10 cellular contexts compared by ENCODE assay signal in genomic region chr7:37683263-37684120, GRCh38. TPM values are rescaled to one million over a fixed set of nuclear protein-coding genes. Genes with fewer than 3 reads are reported as not detected.
DNase-seq lines count a peak whose midpoint lies in the region; ATAC-seq, FAIRE-seq and TF ChIP-seq lines count a peak whose summit lies in the region.
"Had no signal": no experiment of that assay in that cellular context is flagged by ENCODE, and none has a peak within 500 bp of the region (broad histone marks: within the 10 kb centered on the region; RNA-seq: fewer than 3 reads in every experiment).

Gene GPR141 (plus strand): TSS chr7:37683766. CDS start chr7:37740394, 56,628 bp downstream.

- H3K4me3 Mint-ChIP-seq in endothelial cell (ENCODE audit: unreplicated experiment) = no peak within 1 kb of the TSS

- DNase-seq in GM12892 (ENCODE audit: insufficient read length) = peak; percentile 6
- peak; percentile 70 for DNase-seq in HT1080 (ENCODE audit: low read depth)
- no peak for DNase-seq in endothelial cell (ENCODE audit: low spot score)
- DNase-seq in NCI-H146 treated with DMSO at 0.1 percent for 48 hours (lab: John Stamatoyannopoulos, UW; ENCODE audit: unreplicated experiment) = no peak
- DNase-seq in NCI-H2081 treated with DMSO at 0.1 percent for 48 hours (lab: John Stamatoyannopoulos, UW) = no peak
- no peak for DNase-seq in HuH-7.5 (ENCODE audit: low spot score)
- DNase-seq in stimulated activated naive CD8-positive, alpha-beta T cell treated with anti-CD3 and anti-CD28 coated beads, Interleukin-15, Interleukin-2, amounts not matched to agents 100 U/mL and 50 U/mL, for 24 hours = no peak

- TF ChIP-seq CTCF in endothelial cell (IDR thresholded peaks at IDR 0.05; ENCODE audit: unreplicated experiment) = no peak

- no peak for TF ChIP-seq POLR2A in GM12892 (IDR thresholded peaks at IDR 0.05; ENCODE audit: low read depth, low read length)

- no peaks in the 10 kb centered on the region for H3K9me3 Mint-ChIP-seq in endothelial cell (ENCODE audit: unreplicated experiment)

- H3K27me3 Mint-ChIP-seq in endothelial cell (ENCODE audit: unreplicated experiment) = no peaks in the 10 kb centered on the region

- peaks cover 17% of the 10 kb centered on the region for H3K4me1 Mint-ChIP-seq in endothelial cell (ENCODE audit: unreplicated experiment)

- peak; percentile 86 for FAIRE-seq in GM12892 (lab: Jason Lieb, UNC)

- peak; percentile 92 for ATAC-seq in GM21526 (IDR thresholded peaks at IDR 0.05; ENCODE audit: low FRiP score, unreplicated experiment)
- no peak for ATAC-seq in stimulated activated naive CD8-positive, alpha-beta T cell treated with anti-CD3 and anti-CD28 coated beads, Interleukin-15, Interleukin-2, amounts not matched to agents 100 U/mL and 50 U/mL, for 24 hours
- ATAC-seq: body of pancreas, right cardiac atrium had no signal

- H3K27ac Mint-ChIP-seq in endothelial cell (ENCODE audit: unreplicated experiment) = peak within 1 kb of the TSS; percentile 22

- no peaks in the 10 kb centered on the region for H3K36me3 Mint-ChIP-seq in endothelial cell (ENCODE audit: low read depth, unreplicated experiment)

RNA-seq across cellular contexts. Expression of gene GPR141, which starts in this region (rescaled TPM):
- 0.49 TPM for polyA plus RNA-seq in GM12892 (2012; ENCODE audit: missing spikeins)
- not detected in 2 replicates for total RNA-seq in HT1080 (2014; rRNA removed; shearing (Covaris generic))
- not detected in 2 replicates for polyA plus RNA-seq in HT1080 (2015; cell fraction: cytosol; rRNA removed)
- 0.43 TPM in 1 of 2 replicates, not detected in the other for polyA plus RNA-seq in HT1080 (2015; cell fraction: nucleus; rRNA removed)
- total RNA-seq in endothelial cell (ENCODE audit: unreplicated experiment) = not detected
- polyA plus RNA-seq: right cardiac atrium had no signal

Comparison
In these comparisons a context has a peak if more than half of its experiments do, and no peak if none do; other contexts are left out.
1. Peak in DNase-seq in HT1080; RNA of the gene not detected or under 1 TPM.